In the genomic region with DNA sequence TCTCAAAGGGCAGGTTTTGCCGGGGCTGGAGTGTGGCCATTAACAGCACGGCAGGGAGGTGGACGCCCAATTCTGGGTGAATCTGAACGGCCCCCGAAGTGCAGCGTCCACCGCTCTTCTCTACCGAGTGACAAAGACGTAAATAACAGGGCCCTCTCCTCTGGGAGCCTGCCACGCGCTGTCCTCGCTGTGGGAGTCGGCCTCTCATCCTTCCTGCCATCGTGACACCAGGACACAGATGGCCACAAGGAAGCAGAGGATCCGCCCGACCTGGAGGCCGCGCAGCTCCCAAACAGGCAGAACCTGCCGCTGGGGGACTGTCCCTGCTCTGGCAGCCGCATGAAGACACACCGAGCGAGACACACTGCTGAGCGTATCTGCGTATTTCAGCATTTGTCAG, we compare ENCODE assay signal across 16 cellular contexts. TPM values are rescaled to one million over a fixed set of nuclear protein-coding genes. Genes with fewer than 3 reads are reported as not detected.
A peak's percentile ranks its signal among the peaks of the same experiment; 100 is the strongest.
DNase-seq lines count a peak whose midpoint lies in the region; ATAC-seq and TF ChIP-seq lines count a peak whose summit lies in the region.
"Had no signal": no experiment of that assay in that cellular context is flagged by ENCODE, and none has a peak within 500 bp of the region (broad histone marks: within the 10 kb centered on the region; RNA-seq: fewer than 3 reads in every experiment).

No MANE protein-coding gene starts in this region.

- no peak for TF ChIP-seq POLR2A in stomach (IDR thresholded peaks at IDR 0.05)

- H3K36me3 ChIP-seq in stomach: peaks cover 31 to 91% (median 74%) of the 10 kb centered on the region in 4 donors

- DNase-seq in left ventricle myocardium superior: peak; percentile 27
- DNase-seq in left cardiac atrium: no peak
- DNase-seq in RWPE1 (ENCODE audit: low spot score): no peak
- peak; percentile 39 for DNase-seq in left lobe of liver (ENCODE audit: low spot score)
- DNase-seq in stomach: peak; percentile 19
- DNase-seq in DMS153 treated with DMSO at 0.1 percent for 48 hours (lab: John Stamatoyannopoulos, UW; ENCODE audit: unreplicated experiment): no peak
- DNase-seq in NCI-H2107 treated with DMSO at 0.1 percent for 48 hours (lab: John Stamatoyannopoulos, UW; ENCODE audit: unreplicated experiment): no peak
- no peak for DNase-seq in MV-4-11 (lab: John Stamatoyannopoulos, UW)
- DNase-seq: Caco-2, HCEC 1CT, KG1, NCI-H1092 treated with DMSO at 0.1 percent for 48 hours, NCI-H1694 treated with DMSO at 0.1 percent for 48 hours, NCI-H446, NCI-H774, SHP77 treated with DMSO at 0.1 percent for 48 hours had no signal

- intact Hi-C loops in left ventricle myocardium superior (cut with micrococcal nuclease): no loop called here
- intact Hi-C loops in left cardiac atrium (cut with DNase I): no loop called here
- intact Hi-C loops in stomach (cut with DNase I; ENCODE audit: low total_unique reads): no loop called here

- H3K27ac ChIP-seq in RWPE1: peak overlapping the region; percentile 27; the same call in 1 of the 2 replicates
- H3K27ac ChIP-seq in stomach: no peak overlapping the region

- ATAC-seq in left ventricle myocardium superior (no peak), left cardiac atrium (no peak), left lobe of liver (no peak)

- no peak for TF ChIP-seq CTCF in RWPE1 (conservative IDR thresholded peaks at IDR 0.05; ENCODE audit: low read depth)
- TF ChIP-seq CTCF in stomach (IDR thresholded peaks at IDR 0.05): no peak

- TF ChIP-seq EP300 in stomach (IDR thresholded peaks at IDR 0.05): no peak

- H3K27me3 ChIP-seq in stomach: no peaks in the 10 kb centered on the region

- CTCF ChIA-PET in RWPE1 (lab: Yijun Ruan, JAX): no interaction called here

- H3K4me1 ChIP-seq in stomach: no peaks in the 10 kb centered on the region
- H3K4me1 ChIP-seq: Caco-2 had no signal

- WGBS in stomach, 5 donors: 93 to 95% (median 93%) methylated on average over 24 of the region's 24 CpGs

- POLR2A ChIA-PET in RWPE1 (lab: Yijun Ruan, JAX; ENCODE audit: low non-redundant PET): no interaction called here

- H3K4me3 ChIP-seq in stomach: no peak overlapping the region

- H3K9me3 ChIP-seq in stomach: no peaks in the 10 kb centered on the region
- H3K9me3 ChIP-seq: Caco-2 had no signal

RNA-seq across cellular contexts. Expression of a gene that starts 12.1 kb away (rescaled TPM):
- 26.1 TPM for total RNA-seq in left ventricle myocardium superior
- 10 to 100 TPM; 17.0 to 18.8 TPM for total RNA-seq in left cardiac atrium
- 8.7 TPM for total RNA-seq in left lobe of liver
- 10 to 100 TPM in 4 of 5 donors, 1 to 10 TPM in 1; 9.0 to 62.6 (median 29.3) TPM for total RNA-seq in stomach
- polyA plus RNA-seq in stomach: 10 to 100 TPM; 21.6 to 37.4 (median 27.9) TPM

RNA-seq across cellular contexts. Expression of a gene that starts 21.7 kb away (rescaled TPM):
- total RNA-seq in left ventricle myocardium superior (25.3 TPM), left cardiac atrium (10 to 100 TPM; 15.3 to 24.6 TPM), left lobe of liver (18.6 TPM), stomach (100 to 1,000 TPM in 1 of 5 donors, 10 to 100 TPM in 4; 16.9 to 105 (median 64.5) TPM)
- 10 to 100 TPM; 11.2 to 16.7 (median 11.3) TPM for polyA plus RNA-seq in stomach

RNA-seq across cellular contexts. Expression of a gene that starts 38.9 kb away (rescaled TPM):
- 47.9 TPM for total RNA-seq in left ventricle myocardium superior
- total RNA-seq in left cardiac atrium: 10 to 100 TPM in 1 of 2 donors, 1 to 10 TPM in 1; 9.5 to 11.0 TPM
- total RNA-seq in left lobe of liver: 1.6 TPM
- total RNA-seq in stomach: 100 to 1,000 TPM in 1 of 5 donors, 10 to 100 TPM in 4; 15.1 to 111 (median 19.3) TPM
- polyA plus RNA-seq in stomach: 10 to 100 TPM in 2 of 3 donors, 1 to 10 TPM in 1; 5.5 to 16.2 (median 12.7) TPM

RNA-seq across cellular contexts. Expression of a gene that starts 53.3 kb away (rescaled TPM):
- total RNA-seq in left ventricle myocardium superior (22.3 TPM), left cardiac atrium (10 to 100 TPM; 19.1 to 21.1 TPM), left lobe of liver (13.6 TPM), stomach (100 to 1,000 TPM in 3 of 5 donors, 10 to 100 TPM in 2; 46.1 to 233 (median 126) TPM)
- 10 to 100 TPM; 27.3 to 68.7 (median 31.6) TPM for polyA plus RNA-seq in stomach

RNA-seq across cellular contexts. Expression of a gene that starts 55.6 kb away (rescaled TPM):
- 131 TPM for total RNA-seq in left ventricle myocardium superior
- total RNA-seq in left cardiac atrium: 10 to 100 TPM; 56.4 to 58.1 TPM
- total RNA-seq in left lobe of liver: 65.1 TPM
- 100 to 1,000 TPM in 3 of 5 donors, 10 to 100 TPM in 2; 21.5 to 871 (median 193) TPM for total RNA-seq in stomach
- 100 to 1,000 TPM; 124 to 139 (median 136) TPM for polyA plus RNA-seq in stomach

Comparison
In these comparisons a context has a peak if more than half of its experiments do, and no peak if none do; other contexts are left out.
1. DNase-seq: peak in left ventricle myocardium superior (single experiment), left lobe of liver (single experiment) and stomach (single experiment); none in left cardiac atrium (single experiment), RWPE1 (single experiment), DMS153 treated with DMSO at 0.1 percent for 48 hours (single experiment), NCI-H2107 treated with DMSO at 0.1 percent for 48 hours (single experiment) and MV-4-11 (single experiment).